In the genomic region with DNA sequence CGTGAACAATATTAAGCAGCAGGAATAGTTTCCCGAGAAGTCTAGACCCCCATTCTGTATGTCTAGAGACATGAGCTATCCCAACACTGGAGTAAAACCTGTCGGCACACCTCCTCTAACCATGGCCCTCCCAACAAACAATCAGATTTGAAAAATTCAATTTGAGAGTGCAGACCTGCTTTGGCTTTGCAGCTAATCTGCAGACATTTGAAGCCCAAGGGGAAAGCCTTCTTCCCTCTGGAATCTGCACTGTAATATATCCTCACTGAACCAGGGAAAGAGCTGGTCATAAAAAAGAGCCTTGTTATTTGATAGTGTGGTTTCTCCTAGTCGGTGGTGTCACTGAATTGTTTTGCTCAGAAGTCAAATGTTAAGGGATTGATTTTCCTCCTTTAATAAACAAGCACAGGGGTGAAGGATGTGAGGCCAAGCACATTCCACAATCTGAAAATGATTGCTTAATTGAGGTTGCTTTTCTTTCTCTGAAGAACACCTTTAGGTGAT, we compare ENCODE assay signal across 35 cellular contexts. TPM values are rescaled to one million over a fixed set of nuclear protein-coding genes. Genes with fewer than 3 reads are reported as not detected.
"Had no signal": no experiment of that assay in that cellular context is flagged by ENCODE, and none has a peak within 500 bp of the region (broad histone marks: within the 10 kb centered on the region; RNA-seq: fewer than 3 reads in every experiment).

No MANE protein-coding gene starts in this region.

- H3K27me3 Mint-ChIP-seq: activated CD4-positive, alpha-beta T cell treated with anti-CD3 and anti-CD28 coated beads for 36 hours; activated CD4-positive, alpha-beta T cell treated with anti-CD3 and anti-CD28 coated beads, Interleukin-2, amount 10 ng/mL, durations not matched to agents 7 days and 5 days had no signal

- ATAC-seq: activated CD4-positive, alpha-beta T cell treated with anti-CD3 and anti-CD28 coated beads for 36 hours; activated CD4-positive, CD25-positive, alpha-beta regulatory T cell treated with anti-CD3 and anti-CD28 coated beads, Interleukin-2, amount 50 U/mL, for 24 hours; activated CD8-positive, alpha-beta T cell treated with anti-CD3 and anti-CD28 coated beads, Interleukin-2, amount 10 ng/mL, durations not matched to agents 7 days and 5 days; activated naive CD4-positive, alpha-beta T cell treated with anti-CD3 and anti-CD28 coated beads, Interleukin-2, amount 50 U/mL, for 72 hours; Right ventricle myocardium inferior; WTC11 had no signal

- H3K36me3 Mint-ChIP-seq: activated naive CD4-positive, alpha-beta T cell treated with anti-CD3 and anti-CD28 coated beads, Interleukin-2, amount 50 U/mL, for 72 hours; brain; WTC11 had no signal

- DNase-seq: activated CD4-positive, alpha-beta T cell treated with anti-CD3 and anti-CD28 coated beads for 36 hours; activated CD4-positive, alpha-beta T cell treated with anti-CD3 and anti-CD28 coated beads, Interleukin-2, amount 10 ng/mL, durations not matched to agents 7 days and 5 days; activated CD4-positive, alpha-beta T cell treated with anti-CD3 and anti-CD28 coated beads, Interleukin-2, amount 50 U/mL, for 48 hours; activated CD8-positive, alpha-beta T cell treated with anti-CD3 and anti-CD28 coated beads, Interleukin-2, amount 10 ng/mL, durations not matched to agents 7 days and 5 days; activated gamma-delta T cell treated with Interleukin-2 at 50 U/mL for 16 hours; activated naive CD4-positive, alpha-beta T cell treated with anti-CD3 and anti-CD28 coated beads for 36 hours; activated T-cell treated with anti-CD3 and anti-CD28 coated beads, Interleukin-2, amount 50 U/mL, for 24 hours; adrenal gland; central memory CD4-positive, alpha-beta T cell; MM.1S; MV-4-11; NCI-H1092; NCI-H1436 treated with DMSO at 0.1 percent for 48 hours; NCI-H1694 treated with DMSO at 0.1 percent for 48 hours; NCI-H2029; NCI-H446; NCI-H510A treated with DMSO at 0.1 percent for 48 hours; NCI-H526 treated with DMSO at 0.1 percent for 48 hours; NK-92 treated with Interleukin-12 subunit alpha and Interleukin-12 subunit beta, amount 100 ng/mL, for 24 hours; PC-9; SIG-M5 had no signal

- H3K27ac ChIP-seq: adrenal gland, KMS-11, PC-9, RWPE1 had no signal

- H3K4me1 ChIP-seq: adrenal gland had no signal

- H3K9ac ChIP-seq: KMS-11 had no signal

- H3K36me3 ChIP-seq: adrenal gland had no signal

- H3K4me3 ChIP-seq: adrenal gland, PC-9 had no signal

- H3K4me1 Mint-ChIP-seq: activated CD4-positive, alpha-beta T cell treated with anti-CD3 and anti-CD28 coated beads for 36 hours; activated CD4-positive, alpha-beta T cell treated with anti-CD3 and anti-CD28 coated beads, Interleukin-2, amount 10 ng/mL, durations not matched to agents 7 days and 5 days had no signal

- H3K4me2 ChIP-seq: KMS-11, PC-9 had no signal

- H3K9me3 Mint-ChIP-seq: activated CD4-positive, alpha-beta T cell treated with anti-CD3 and anti-CD28 coated beads, Interleukin-2, amount 10 ng/mL, durations not matched to agents 7 days and 5 days; activated naive CD4-positive, alpha-beta T cell treated with anti-CD3 and anti-CD28 coated beads for 36 hours; activated naive CD4-positive, alpha-beta T cell treated with anti-CD3 and anti-CD28 coated beads, Interleukin-2, amount 50 U/mL, for 72 hours; activated T-cell treated with anti-CD3 and anti-CD28 coated beads, Interleukin-2, amount 50 U/mL, for 24 hours; activated T-helper 1 cell treated with anti-CD3 and anti-CD28 coated beads, Interleukin-12 subunit alpha, Interleukin-12 subunit beta, Interleukin-2, Interleukin-4 antibody, amounts not matched to agents 30 ng/mL and 10 ng/mL and 1 ng/mL, durations not matched to agents 14 hours and 24 hours and 36 hours; T-helper 1 cell treated with Interleukin-12 subunit alpha and Interleukin-12 subunit beta and Interleukin-4 antibody, amounts not matched to agents 30 μg/mL and 1 μg/mL, for 36 hours; T-helper 2 cell treated with Interferon-gamma antibody and Interleukin-4, amounts not matched to agents 5 μg/mL and 100 μg/mL, for 36 hours; WTC11 had no signal

- H3K9me3 ChIP-seq: adrenal gland had no signal

- H2AFZ ChIP-seq: PC-9 had no signal

- H3K4me3 Mint-ChIP-seq: activated CD4-positive, alpha-beta T cell treated with anti-CD3 and anti-CD28 coated beads for 36 hours; activated CD4-positive, alpha-beta T cell treated with anti-CD3 and anti-CD28 coated beads, Interleukin-2, amount 10 ng/mL, durations not matched to agents 7 days and 5 days; activated CD8-positive, alpha-beta T cell treated with anti-CD3 and anti-CD28 coated beads, Interleukin-2, amount 10 ng/mL, durations not matched to agents 7 days and 5 days; activated naive CD4-positive, alpha-beta T cell treated with anti-CD3 and anti-CD28 coated beads for 36 hours; activated T-cell treated with anti-CD3 and anti-CD28 coated beads, Interleukin-2, amount 50 U/mL, for 24 hours; activated T-helper 1 cell treated with anti-CD3 and anti-CD28 coated beads, Interleukin-12 subunit alpha, Interleukin-12 subunit beta, Interleukin-2, Interleukin-4 antibody, amounts not matched to agents 30 ng/mL and 10 ng/mL and 1 ng/mL, durations not matched to agents 14 hours and 24 hours and 36 hours; brain; T-helper 1 cell treated with Interleukin-12 subunit alpha and Interleukin-12 subunit beta and Interleukin-4 antibody, amounts not matched to agents 30 μg/mL and 1 μg/mL, for 36 hours; T-helper 2 cell treated with Interferon-gamma antibody and Interleukin-4, amounts not matched to agents 5 μg/mL and 100 μg/mL, for 36 hours; WTC11 had no signal

RNA-seq across cellular contexts. Expression of gene KLHL34, which starts 44.6 kb away (rescaled TPM):
- total RNA-seq: bronchial epithelial cell, LHCN-M2, OCI-LY7, PC-9, SK-MEL-5 had no signal

RNA-seq across cellular contexts. Expression of gene SMPX, which starts 55.1 kb away (rescaled TPM):
- total RNA-seq: activated CD4-positive, alpha-beta T cell treated with anti-CD3 and anti-CD28 coated beads for 36 hours; activated CD4-positive, alpha-beta T cell treated with anti-CD3 and anti-CD28 coated beads, Interleukin-2, amount 10 ng/mL, durations not matched to agents 7 days and 5 days; activated CD8-positive, alpha-beta T cell treated with anti-CD3 and anti-CD28 coated beads, Interleukin-2, amount 10 ng/mL, durations not matched to agents 7 days and 5 days; activated naive CD4-positive, alpha-beta T cell treated with anti-CD3 and anti-CD28 coated beads for 36 hours; activated naive CD4-positive, alpha-beta T cell treated with anti-CD3 and anti-CD28 coated beads, Interleukin-2, amount 50 U/mL, for 72 hours; activated T-helper 1 cell treated with anti-CD3 and anti-CD28 coated beads, Interleukin-12 subunit alpha, Interleukin-12 subunit beta, Interleukin-2, Interleukin-4 antibody, amounts not matched to agents 30 ng/mL and 10 ng/mL and 1 ng/mL, durations not matched to agents 14 hours and 24 hours and 36 hours; adrenal gland; bronchial epithelial cell; LHCN-M2; OCI-LY7; PC-9; WTC11 had no signal
